Comparison of ENCODE assay signal across 1 cellular context in the genomic region with DNA sequence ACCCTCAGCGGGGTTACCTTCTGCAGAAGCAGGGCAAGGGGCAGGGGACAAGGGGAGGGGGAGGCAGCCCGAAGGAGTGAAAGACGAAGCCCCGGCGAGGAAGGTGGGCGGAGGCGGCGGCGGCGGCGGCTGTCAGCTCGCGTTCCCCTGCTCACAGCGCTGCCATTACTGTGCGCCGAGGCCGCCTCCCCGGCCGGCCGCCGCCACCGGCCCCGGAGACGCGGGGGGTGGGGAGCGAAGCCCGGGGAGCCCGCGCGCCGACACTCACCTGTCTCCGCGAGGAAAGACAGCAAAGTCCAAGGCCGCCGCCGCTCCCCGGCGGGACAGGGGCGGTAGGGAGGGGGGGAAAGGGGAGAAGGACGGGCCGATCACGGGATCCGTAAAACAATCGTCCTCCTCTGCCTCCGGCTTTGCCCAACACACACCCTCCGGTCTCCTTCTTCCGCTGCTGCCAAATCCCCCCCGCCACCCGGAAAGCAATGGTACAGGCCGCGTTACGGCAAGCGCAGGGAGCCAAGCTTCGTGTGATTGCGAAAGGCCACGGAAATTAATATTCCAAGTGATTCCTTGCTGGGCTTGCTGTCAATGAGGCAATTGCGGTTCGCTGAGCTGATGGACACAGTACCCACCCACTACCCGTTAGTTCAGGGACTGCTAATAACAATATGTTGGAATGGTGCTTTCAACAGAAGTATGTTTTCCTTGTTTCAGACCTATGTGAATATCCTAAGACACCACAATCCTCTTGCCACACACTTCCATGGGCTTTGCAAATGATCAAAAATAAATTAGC.
TF ChIP-seq lines count a peak whose summit lies in the region.

A gene (minus strand): TSS at position 180 of the 793 bp plus-strand sequence. CDS start 19,024 bp downstream, outside the sequence.

TF ChIP-seq in HepG2, 621 proteins besides CTCF, POLR2A, EP300 and RAD21 (continued from another document and continues in another):
- TF ChIP-seq, protein P1, sequence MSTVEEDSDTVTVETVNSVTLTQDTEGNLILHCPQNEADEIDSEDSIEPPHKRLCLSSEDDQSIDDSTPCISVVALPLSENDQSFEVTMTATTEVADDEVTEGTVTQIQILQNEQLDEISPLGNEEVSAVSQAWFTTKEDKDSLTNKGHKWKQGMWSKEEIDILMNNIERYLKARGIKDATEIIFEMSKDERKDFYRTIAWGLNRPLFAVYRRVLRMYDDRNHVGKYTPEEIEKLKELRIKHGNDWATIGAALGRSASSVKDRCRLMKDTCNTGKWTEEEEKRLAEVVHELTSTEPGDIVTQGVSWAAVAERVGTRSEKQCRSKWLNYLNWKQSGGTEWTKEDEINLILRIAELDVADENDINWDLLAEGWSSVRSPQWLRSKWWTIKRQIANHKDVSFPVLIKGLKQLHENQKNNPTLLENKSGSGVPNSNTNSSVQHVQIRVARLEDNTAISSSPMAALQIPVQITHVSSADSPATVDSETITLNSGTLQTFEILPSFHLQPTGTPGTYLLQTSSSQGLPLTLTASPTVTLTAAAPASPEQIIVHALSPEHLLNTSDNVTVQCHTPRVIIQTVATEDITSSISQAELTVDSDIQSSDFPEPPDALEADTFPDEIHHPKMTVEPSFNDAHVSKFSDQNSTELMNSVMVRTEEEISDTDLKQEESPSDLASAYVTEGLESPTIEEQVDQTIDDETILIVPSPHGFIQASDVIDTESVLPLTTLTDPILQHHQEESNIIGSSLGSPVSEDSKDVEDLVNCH (CRISPR knock-in tag; IDR thresholded peaks at IDR 0.05) = no peak
- TF ChIP-seq CBX1 (IDR thresholded peaks at IDR 0.05; ENCODE audit: low read depth) (no peak), XRCC5 (optimal IDR thresholded peaks at IDR 0.05; ENCODE audit: low read length) (peak; percentile 36), HMG20A (CRISPR knock-in tag; IDR thresholded peaks at IDR 0.05; ENCODE audit: borderline replicate concordance) (no peak), GABPA (IDR thresholded peaks at IDR 0.05; ENCODE audit: low read depth, low read length) (no peak), GABPA (CRISPR knock-in tag; IDR thresholded peaks at IDR 0.05; ENCODE audit: low read depth) (peak; percentile 68), RFX3 (CRISPR knock-in tag; IDR thresholded peaks at IDR 0.05) (no peak), ADNP (CRISPR knock-in tag; IDR thresholded peaks at IDR 0.05) (no peak), ZNF530 (CRISPR knock-in tag; IDR thresholded peaks at IDR 0.05; ENCODE audit: low read depth) (no peak), MAZ (IDR thresholded peaks at IDR 0.05; ENCODE audit: borderline replicate concordance, low read depth, low read length) (peak; percentile 63), MAZ (CRISPR knock-in tag; IDR thresholded peaks at IDR 0.05; ENCODE audit: low read depth) (no peak; the same call in 1 of the 2 replicates), ZIK1 (CRISPR knock-in tag; IDR thresholded peaks at IDR 0.05; ENCODE audit: borderline replicate concordance, low read depth) (no peak), TBP (CRISPR knock-in tag; IDR thresholded peaks at IDR 0.05) (no peak), RBFOX2 (IDR thresholded peaks at IDR 0.05; ENCODE audit: low read depth, low read length) (peak; percentile 83), ZNF253 (CRISPR knock-in tag; IDR thresholded peaks at IDR 0.05; ENCODE audit: borderline replicate concordance) (no peak), FOXO1 (CRISPR knock-in tag; IDR thresholded peaks at IDR 0.05) (peak; percentile 31; the same call in 1 of the 2 replicates), RFX5 (IDR thresholded peaks at IDR 0.05; ENCODE audit: low read depth, low read length) (0 out of 2 replicates have a peak, but pooled peaks have one; percentile 30), DR1 (CRISPR knock-in tag; IDR thresholded peaks at IDR 0.05) (peak; percentile 41; the same call in 1 of the 2 replicates), HNF4G (IDR thresholded peaks at IDR 0.05; ENCODE audit: borderline replicate concordance, low read depth, low read length) (peak; percentile 52; the same call in 1 of the 2 replicates), HNF4G (CRISPR knock-in tag; IDR thresholded peaks at IDR 0.05; ENCODE audit: borderline replicate concordance, low read depth) (no peak), SIN3B (IDR thresholded peaks at IDR 0.05; ENCODE audit: low read length) (no peak; the same call in 1 of the 2 replicates), NFE2 (CRISPR knock-in tag; IDR thresholded peaks at IDR 0.05) (no peak), SP1 (IDR thresholded peaks at IDR 0.05) (no peak), SP1 (CRISPR knock-in tag; IDR thresholded peaks at IDR 0.05) (no peak)
- TF ChIP-seq, protein P2, sequence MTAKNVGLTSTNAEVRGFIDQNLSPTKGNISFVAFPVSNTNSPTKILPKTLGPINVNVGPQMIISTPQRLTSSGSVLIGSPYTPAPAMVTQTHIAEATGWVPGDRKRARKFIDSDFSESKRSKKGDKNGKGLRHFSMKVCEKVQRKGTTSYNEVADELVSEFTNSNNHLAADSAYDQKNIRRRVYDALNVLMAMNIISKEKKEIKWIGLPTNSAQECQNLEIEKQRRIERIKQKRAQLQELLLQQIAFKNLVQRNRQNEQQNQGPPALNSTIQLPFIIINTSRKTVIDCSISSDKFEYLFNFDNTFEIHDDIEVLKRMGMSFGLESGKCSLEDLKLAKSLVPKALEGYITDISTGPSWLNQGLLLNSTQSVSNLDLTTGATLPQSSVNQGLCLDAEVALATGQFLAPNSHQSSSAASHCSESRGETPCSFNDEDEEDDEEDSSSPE (CRISPR knock-in tag; IDR thresholded peaks at IDR 0.05) = peak; percentile 67
- TF ChIP-seq, protein P3, sequence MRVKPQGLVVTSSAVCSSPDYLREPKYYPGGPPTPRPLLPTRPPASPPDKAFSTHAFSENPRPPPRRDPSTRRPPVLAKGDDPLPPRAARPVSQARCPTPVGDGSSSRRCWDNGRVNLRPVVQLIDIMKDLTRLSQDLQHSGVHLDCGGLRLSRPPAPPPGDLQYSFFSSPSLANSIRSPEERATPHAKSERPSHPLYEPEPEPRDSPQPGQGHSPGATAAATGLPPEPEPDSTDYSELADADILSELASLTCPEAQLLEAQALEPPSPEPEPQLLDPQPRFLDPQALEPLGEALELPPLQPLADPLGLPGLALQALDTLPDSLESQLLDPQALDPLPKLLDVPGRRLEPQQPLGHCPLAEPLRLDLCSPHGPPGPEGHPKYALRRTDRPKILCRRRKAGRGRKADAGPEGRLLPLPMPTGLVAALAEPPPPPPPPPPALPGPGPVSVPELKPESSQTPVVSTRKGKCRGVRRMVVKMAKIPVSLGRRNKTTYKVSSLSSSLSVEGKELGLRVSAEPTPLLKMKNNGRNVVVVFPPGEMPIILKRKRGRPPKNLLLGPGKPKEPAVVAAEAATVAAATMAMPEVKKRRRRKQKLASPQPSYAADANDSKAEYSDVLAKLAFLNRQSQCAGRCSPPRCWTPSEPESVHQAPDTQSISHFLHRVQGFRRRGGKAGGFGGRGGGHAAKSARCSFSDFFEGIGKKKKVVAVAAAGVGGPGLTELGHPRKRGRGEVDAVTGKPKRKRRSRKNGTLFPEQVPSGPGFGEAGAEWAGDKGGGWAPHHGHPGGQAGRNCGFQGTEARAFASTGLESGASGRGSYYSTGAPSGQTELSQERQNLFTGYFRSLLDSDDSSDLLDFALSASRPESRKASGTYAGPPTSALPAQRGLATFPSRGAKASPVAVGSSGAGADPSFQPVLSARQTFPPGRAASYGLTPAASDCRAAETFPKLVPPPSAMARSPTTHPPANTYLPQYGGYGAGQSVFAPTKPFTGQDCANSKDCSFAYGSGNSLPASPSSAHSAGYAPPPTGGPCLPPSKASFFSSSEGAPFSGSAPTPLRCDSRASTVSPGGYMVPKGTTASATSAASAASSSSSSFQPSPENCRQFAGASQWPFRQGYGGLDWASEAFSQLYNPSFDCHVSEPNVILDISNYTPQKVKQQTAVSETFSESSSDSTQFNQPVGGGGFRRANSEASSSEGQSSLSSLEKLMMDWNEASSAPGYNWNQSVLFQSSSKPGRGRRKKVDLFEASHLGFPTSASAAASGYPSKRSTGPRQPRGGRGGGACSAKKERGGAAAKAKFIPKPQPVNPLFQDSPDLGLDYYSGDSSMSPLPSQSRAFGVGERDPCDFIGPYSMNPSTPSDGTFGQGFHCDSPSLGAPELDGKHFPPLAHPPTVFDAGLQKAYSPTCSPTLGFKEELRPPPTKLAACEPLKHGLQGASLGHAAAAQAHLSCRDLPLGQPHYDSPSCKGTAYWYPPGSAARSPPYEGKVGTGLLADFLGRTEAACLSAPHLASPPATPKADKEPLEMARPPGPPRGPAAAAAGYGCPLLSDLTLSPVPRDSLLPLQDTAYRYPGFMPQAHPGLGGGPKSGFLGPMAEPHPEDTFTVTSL (CRISPR knock-in tag; IDR thresholded peaks at IDR 0.05; ENCODE audit: borderline replicate concordance) = no peak
- TF ChIP-seq, protein P4, sequence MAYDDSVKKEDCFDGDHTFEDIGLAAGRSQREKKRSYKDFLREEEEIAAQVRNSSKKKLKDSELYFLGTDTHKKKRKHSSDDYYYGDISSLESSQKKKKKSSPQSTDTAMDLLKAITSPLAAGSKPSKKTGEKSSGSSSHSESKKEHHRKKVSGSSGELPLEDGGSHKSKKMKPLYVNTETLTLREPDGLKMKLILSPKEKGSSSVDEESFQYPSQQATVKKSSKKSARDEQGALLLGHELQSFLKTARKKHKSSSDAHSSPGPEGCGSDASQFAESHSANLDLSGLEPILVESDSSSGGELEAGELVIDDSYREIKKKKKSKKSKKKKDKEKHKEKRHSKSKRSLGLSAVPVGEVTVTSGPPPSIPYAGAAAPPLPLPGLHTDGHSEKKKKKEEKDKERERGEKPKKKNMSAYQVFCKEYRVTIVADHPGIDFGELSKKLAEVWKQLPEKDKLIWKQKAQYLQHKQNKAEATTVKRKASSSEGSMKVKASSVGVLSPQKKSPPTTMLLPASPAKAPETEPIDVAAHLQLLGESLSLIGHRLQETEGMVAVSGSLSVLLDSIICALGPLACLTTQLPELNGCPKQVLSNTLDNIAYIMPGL (CRISPR knock-in tag; IDR thresholded peaks at IDR 0.05; ENCODE audit: borderline replicate concordance in 1 of 2, low read depth in 1 of 2) = peak; percentile 75 to 89
- TF ChIP-seq, protein P5, sequence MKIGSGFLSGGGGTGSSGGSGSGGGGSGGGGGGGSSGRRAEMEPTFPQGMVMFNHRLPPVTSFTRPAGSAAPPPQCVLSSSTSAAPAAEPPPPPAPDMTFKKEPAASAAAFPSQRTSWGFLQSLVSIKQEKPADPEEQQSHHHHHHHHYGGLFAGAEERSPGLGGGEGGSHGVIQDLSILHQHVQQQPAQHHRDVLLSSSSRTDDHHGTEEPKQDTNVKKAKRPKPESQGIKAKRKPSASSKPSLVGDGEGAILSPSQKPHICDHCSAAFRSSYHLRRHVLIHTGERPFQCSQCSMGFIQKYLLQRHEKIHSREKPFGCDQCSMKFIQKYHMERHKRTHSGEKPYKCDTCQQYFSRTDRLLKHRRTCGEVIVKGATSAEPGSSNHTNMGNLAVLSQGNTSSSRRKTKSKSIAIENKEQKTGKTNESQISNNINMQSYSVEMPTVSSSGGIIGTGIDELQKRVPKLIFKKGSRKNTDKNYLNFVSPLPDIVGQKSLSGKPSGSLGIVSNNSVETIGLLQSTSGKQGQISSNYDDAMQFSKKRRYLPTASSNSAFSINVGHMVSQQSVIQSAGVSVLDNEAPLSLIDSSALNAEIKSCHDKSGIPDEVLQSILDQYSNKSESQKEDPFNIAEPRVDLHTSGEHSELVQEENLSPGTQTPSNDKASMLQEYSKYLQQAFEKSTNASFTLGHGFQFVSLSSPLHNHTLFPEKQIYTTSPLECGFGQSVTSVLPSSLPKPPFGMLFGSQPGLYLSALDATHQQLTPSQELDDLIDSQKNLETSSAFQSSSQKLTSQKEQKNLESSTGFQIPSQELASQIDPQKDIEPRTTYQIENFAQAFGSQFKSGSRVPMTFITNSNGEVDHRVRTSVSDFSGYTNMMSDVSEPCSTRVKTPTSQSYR (CRISPR knock-in tag; IDR thresholded peaks at IDR 0.05; ENCODE audit: borderline replicate concordance) = no peak
- TF ChIP-seq, protein P6, sequence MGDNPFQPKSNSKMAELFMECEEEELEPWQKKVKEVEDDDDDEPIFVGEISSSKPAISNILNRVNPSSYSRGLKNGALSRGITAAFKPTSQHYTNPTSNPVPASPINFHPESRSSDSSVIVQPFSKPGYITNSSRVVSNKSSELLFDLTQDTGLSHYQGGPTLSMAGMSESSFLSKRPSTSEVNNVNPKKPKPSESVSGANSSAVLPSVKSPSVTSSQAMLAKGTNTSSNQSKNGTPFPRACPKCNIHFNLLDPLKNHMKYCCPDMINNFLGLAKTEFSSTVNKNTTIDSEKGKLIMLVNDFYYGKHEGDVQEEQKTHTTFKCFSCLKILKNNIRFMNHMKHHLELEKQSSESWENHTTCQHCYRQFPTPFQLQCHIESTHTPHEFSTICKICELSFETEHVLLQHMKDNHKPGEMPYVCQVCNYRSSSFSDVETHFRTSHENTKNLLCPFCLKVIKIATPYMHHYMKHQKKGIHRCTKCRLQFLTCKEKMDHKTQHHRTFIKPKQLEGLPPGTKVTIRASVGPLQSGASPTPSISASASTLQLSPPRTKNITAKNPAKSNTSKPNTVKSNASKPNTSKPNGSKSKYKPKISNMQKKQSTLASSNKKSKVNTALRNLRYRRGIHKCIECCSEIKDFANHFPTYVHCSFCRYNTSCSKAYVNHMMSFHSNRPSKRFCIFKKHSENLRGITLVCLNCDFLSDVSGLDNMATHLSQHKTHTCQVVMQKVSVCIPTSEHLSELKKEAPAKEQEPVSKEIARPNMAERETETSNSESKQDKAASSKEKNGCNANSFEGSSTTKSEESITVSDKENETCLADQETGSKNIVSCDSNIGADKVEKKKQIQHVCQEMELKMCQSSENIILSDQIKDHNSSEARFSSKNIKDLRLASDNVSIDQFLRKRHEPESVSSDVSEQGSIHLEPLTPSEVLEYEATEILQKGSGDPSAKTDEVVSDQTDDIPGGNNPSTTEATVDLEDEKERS (CRISPR knock-in tag; IDR thresholded peaks at IDR 0.05) = no peak
- TF ChIP-seq, protein P7, sequence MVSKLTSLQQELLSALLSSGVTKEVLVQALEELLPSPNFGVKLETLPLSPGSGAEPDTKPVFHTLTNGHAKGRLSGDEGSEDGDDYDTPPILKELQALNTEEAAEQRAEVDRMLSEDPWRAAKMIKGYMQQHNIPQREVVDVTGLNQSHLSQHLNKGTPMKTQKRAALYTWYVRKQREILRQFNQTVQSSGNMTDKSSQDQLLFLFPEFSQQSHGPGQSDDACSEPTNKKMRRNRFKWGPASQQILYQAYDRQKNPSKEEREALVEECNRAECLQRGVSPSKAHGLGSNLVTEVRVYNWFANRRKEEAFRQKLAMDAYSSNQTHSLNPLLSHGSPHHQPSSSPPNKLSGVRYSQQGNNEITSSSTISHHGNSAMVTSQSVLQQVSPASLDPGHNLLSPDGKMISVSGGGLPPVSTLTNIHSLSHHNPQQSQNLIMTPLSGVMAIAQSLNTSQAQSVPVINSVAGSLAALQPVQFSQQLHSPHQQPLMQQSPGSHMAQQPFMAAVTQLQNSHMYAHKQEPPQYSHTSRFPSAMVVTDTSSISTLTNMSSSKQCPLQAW (CRISPR knock-in tag; IDR thresholded peaks at IDR 0.05) = no peak
- TF ChIP-seq, protein P8, sequence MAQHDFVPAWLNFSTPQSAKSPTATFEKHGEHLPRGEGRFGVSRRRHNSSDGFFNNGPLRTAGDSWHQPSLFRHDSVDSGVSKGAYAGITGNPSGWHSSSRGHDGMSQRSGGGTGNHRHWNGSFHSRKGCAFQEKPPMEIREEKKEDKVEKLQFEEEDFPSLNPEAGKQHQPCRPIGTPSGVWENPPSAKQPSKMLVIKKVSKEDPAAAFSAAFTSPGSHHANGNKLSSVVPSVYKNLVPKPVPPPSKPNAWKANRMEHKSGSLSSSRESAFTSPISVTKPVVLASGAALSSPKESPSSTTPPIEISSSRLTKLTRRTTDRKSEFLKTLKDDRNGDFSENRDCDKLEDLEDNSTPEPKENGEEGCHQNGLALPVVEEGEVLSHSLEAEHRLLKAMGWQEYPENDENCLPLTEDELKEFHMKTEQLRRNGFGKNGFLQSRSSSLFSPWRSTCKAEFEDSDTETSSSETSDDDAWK (CRISPR knock-in tag; IDR thresholded peaks at IDR 0.05) = no peak
- TF ChIP-seq, protein P9, sequence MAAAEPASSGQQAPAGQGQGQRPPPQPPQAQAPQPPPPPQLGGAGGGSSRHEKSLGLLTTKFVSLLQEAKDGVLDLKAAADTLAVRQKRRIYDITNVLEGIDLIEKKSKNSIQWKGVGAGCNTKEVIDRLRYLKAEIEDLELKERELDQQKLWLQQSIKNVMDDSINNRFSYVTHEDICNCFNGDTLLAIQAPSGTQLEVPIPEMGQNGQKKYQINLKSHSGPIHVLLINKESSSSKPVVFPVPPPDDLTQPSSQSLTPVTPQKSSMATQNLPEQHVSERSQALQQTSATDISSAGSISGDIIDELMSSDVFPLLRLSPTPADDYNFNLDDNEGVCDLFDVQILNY (CRISPR knock-in tag; conservative IDR thresholded peaks at IDR 0.05) = no peak
